In the genomic region with DNA sequence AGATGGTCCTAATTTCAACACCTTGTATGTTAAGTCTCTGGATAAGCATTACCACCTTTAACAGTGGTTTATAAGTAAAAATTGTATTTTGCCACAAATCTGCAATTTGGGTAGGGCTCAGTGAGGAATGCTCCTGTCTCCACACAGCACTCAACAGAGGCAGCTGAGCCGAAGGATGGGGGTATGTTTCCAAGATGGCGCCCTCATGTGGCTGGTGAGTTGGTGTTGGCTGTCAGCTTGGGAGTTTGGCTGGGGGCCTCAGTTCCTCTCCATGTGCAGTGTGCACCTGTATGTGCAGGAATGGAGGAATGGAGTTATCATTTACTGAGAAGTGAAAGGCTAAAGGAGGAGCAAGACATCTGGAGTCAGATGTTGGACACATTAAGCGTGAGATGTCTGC, we compare ENCODE assay signal across 14 cellular contexts.
DNase-seq lines count a peak whose midpoint lies in the region; ATAC-seq and TF ChIP-seq lines count a peak whose summit lies in the region.
"Had no signal": no experiment of that assay in that cellular context is flagged by ENCODE, and none has a peak within 500 bp of the region (broad histone marks: within the 10 kb centered on the region; RNA-seq: fewer than 3 reads in every experiment).

No MANE protein-coding gene starts in this region.

- no peaks in the 10 kb centered on the region for H3K4me1 ChIP-seq in endodermal cell (ENCODE audit: control insufficient read depth, insufficient read depth, low read length)
- H3K4me1 ChIP-seq: psoas muscle had no signal

- H3K27ac Mint-ChIP-seq in endodermal cell = no peak overlapping the region

- H3K9me3 ChIP-seq in endodermal cell (ENCODE audit: control insufficient read depth, low read length) = no peaks in the 10 kb centered on the region
- H3K9me3 ChIP-seq: psoas muscle had no signal

- 96 to 100% methylated on average over 3 of the region's 3 CpGs for whole genome bisulfite sequencing in endodermal cell (ENCODE audit: insufficient coverage in 1 of 2, insufficient read length in 1 of 2), 2 experiments

- peaks cover 5% of the 10 kb centered on the region for H3K36me3 ChIP-seq in endodermal cell (ENCODE audit: control insufficient read depth, insufficient read depth, low read length)

- H3K9ac ChIP-seq in endodermal cell (ENCODE audit: extremely low read depth, low read length, poor library complexity, severe bottlenecking) = no peak overlapping the region

- H3K27ac ChIP-seq in 22Rv1 (no peak overlapping the region), endodermal cell (ENCODE audit: low read depth, low read length) (no peak overlapping the region)
- H3K27ac ChIP-seq: psoas muscle had no signal

- peak; percentile 24; the same call in 1 of the 2 replicates for TF ChIP-seq CTCF in 22Rv1 (IDR thresholded peaks at IDR 0.05)
- peak; percentile 65 for TF ChIP-seq CTCF in endodermal cell (conservative IDR thresholded peaks at IDR 0.05)

- H3K4me3 ChIP-seq in endodermal cell (ENCODE audit: low read length) = no peak overlapping the region
- H3K4me3 ChIP-seq: psoas muscle had no signal

- H3K27me3 Mint-ChIP-seq in endodermal cell (ENCODE audit: insufficient read depth) = no peaks in the 10 kb centered on the region

- H3K27me3 ChIP-seq in endodermal cell (ENCODE audit: control insufficient read depth, insufficient read depth, low read length, poor library complexity, severe bottlenecking) = no peaks in the 10 kb centered on the region

- ATAC-seq in GM19023 (IDR thresholded peaks at IDR 0.05; ENCODE audit: unreplicated experiment) (no peak), GM19324 (IDR thresholded peaks at IDR 0.05; ENCODE audit: low FRiP score, unreplicated experiment) (no peak), HG02852 (IDR thresholded peaks at IDR 0.05; ENCODE audit: unreplicated experiment) (no peak)
- ATAC-seq: psoas muscle had no signal

- H3K9me3 Mint-ChIP-seq in endodermal cell = no peaks in the 10 kb centered on the region
- H3K9me3 Mint-ChIP-seq: central memory CD8-positive, alpha-beta T cell had no signal

- H3K4me1 Mint-ChIP-seq in endodermal cell = no peaks in the 10 kb centered on the region
- H3K4me1 Mint-ChIP-seq: CD4-positive, alpha-beta memory T cell; central memory CD8-positive, alpha-beta T cell had no signal

- peak; percentile 8 for DNase-seq in COLO668 (lab: John Stamatoyannopoulos, UW; ENCODE audit: unreplicated experiment)
- DNase-seq in NCI-H69 (lab: John Stamatoyannopoulos, UW) = peak; percentile 39
- peak; percentile 73 for DNase-seq in endodermal cell
- no peak for DNase-seq in NCI-H1436 treated with DMSO at 0.1 percent for 48 hours (lab: John Stamatoyannopoulos, UW)
- DNase-seq: activated CD4-positive, alpha-beta T cell treated with anti-CD3 and anti-CD28 coated beads for 4 hours; activated gamma-delta T cell; CD4-positive, alpha-beta memory T cell; psoas muscle; SW 1271 had no signal

- no peak overlapping the region for H3K4me3 Mint-ChIP-seq in endodermal cell
- H3K4me3 Mint-ChIP-seq: CD4-positive, alpha-beta memory T cell; central memory CD8-positive, alpha-beta T cell had no signal

- peaks cover 19% of the 10 kb centered on the region for H3K36me3 Mint-ChIP-seq in endodermal cell (ENCODE audit: low read depth)
- H3K36me3 Mint-ChIP-seq: CD4-positive, alpha-beta memory T cell had no signal
